In the genomic region with DNA sequence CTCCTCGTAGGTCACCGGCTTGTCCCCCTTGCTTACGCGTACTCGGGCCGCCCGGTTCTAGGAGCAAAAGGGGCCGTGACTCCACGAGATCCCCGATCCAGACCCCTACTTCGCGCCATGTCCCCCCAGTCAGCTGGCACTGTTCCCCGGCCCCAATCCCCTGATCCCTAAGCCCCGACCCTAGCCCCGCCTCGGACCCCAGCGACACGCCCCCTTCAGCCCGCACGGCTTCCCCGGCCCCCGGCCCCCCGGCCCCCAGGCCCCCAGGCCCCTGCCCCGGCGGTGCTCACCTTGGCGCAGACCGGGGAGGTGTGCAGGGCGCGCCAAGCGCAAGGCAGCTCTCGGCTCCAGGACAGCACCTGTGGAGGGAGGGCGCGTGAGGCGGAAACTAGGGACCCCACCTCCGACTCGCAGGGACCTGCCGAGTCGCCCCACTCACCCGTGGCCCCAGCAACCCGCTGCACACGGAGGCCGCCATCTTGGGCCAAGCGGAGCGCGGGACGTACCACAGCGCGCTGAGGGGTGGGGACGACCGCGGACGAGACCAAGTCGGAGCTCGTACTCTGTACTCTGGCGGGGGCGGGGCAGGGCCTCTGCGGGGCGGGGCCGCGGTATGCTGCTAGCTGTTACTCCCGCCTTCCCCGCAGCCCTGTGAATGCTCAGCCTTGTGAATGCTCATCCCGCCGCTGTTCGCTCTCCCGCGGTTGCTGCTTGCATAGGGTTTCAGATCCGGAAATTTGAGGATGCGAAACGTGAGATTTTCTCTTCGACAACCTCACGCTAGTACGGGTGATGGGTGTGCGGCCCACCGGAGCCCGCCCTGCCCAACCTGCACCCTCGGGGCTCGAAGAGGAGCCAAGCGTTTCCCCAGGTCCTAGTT, we compare ENCODE assay signal across 8 cellular contexts. TPM values are rescaled to one million over a fixed set of nuclear protein-coding genes. Genes with fewer than 3 reads are reported as not detected.
A peak's percentile ranks its signal among the peaks of the same experiment; 100 is the strongest.
DNase-seq lines count a peak whose midpoint lies in the region; ATAC-seq, FAIRE-seq and TF ChIP-seq lines count a peak whose summit lies in the region.

A gene (minus strand): TSS at position 500 of the 880 bp plus-strand sequence. CDS start 22 bp downstream, at position 478.

- FAIRE-seq in GM18507 (lab: Jason Lieb, UNC): peak; percentile 88
- peak; percentile 97 for FAIRE-seq in urothelium cell line (lab: Jason Lieb, UNC)

- peak; percentile 93 for DNase-seq in GM18507 (ENCODE audit: extremely low spot score, insufficient read length, low read depth)
- DNase-seq in NCI-H2029 (lab: John Stamatoyannopoulos, UW): peak; percentile 94
- peak; percentile 87 for DNase-seq in T-helper 2 cell treated with Interferon-gamma antibody and Interleukin-4, amounts not matched to agents 5 μg/mL and 100 μg/mL, for 36 hours (ENCODE audit: low spot score)
- peak; percentile 73 to 97 for DNase-seq in ascending aorta (ENCODE audit: low spot score in 2 of 2)
- DNase-seq in right cardiac atrium: peak; percentile 95 to 99 (median 98)
- peak; percentile 79 for DNase-seq in pulmonary artery endothelial cell (ENCODE audit: low read depth, low spot score)
- peak; percentile 98 for DNase-seq in urothelium cell line (ENCODE audit: low spot score)

- H3K4me3 Mint-ChIP-seq in T-helper 2 cell treated with Interferon-gamma antibody and Interleukin-4, amounts not matched to agents 5 μg/mL and 100 μg/mL, for 36 hours: peak within 1 kb of the TSS; percentile 97

- peak within 1 kb of the TSS; percentile 90 for H3K27ac Mint-ChIP-seq in T-helper 2 cell treated with Interferon-gamma antibody and Interleukin-4, amounts not matched to agents 5 μg/mL and 100 μg/mL, for 36 hours

- under 1% methylated on average over 79 of the region's 79 CpGs for WGBS in right cardiac atrium

- H3K27ac ChIP-seq in ascending aorta (peak within 1 kb of the TSS; percentile 93 to 95), right cardiac atrium (ENCODE audit: low read length) (peak within 1 kb of the TSS; percentile 79)

- no peaks in the 10 kb centered on the region for H3K27me3 ChIP-seq in ascending aorta
- no peaks in the 10 kb centered on the region for H3K27me3 ChIP-seq in right cardiac atrium (ENCODE audit: control insufficient read depth, insufficient read depth)

- peaks cover 30% of the 10 kb centered on the region for H3K36me3 Mint-ChIP-seq in T-helper 2 cell treated with Interferon-gamma antibody and Interleukin-4, amounts not matched to agents 5 μg/mL and 100 μg/mL, for 36 hours (ENCODE audit: low read depth)

- peaks cover 14% of the 10 kb centered on the region for H3K4me1 Mint-ChIP-seq in T-helper 2 cell treated with Interferon-gamma antibody and Interleukin-4, amounts not matched to agents 5 μg/mL and 100 μg/mL, for 36 hours (ENCODE audit: low read depth)

- peak; percentile 88 for ATAC-seq in HG02973 (IDR thresholded peaks at IDR 0.05; ENCODE audit: unreplicated experiment)
- ATAC-seq in right cardiac atrium: peak; percentile 97 to 98

- no peaks in the 10 kb centered on the region for H3K27me3 Mint-ChIP-seq in T-helper 2 cell treated with Interferon-gamma antibody and Interleukin-4, amounts not matched to agents 5 μg/mL and 100 μg/mL, for 36 hours (ENCODE audit: low read depth)

- H3K4me3 ChIP-seq in ascending aorta: peak within 1 kb of the TSS; percentile 78 to 99
- peak within 1 kb of the TSS; percentile 83 for H3K4me3 ChIP-seq in right cardiac atrium (ENCODE audit: low read length)

- no peaks in the 10 kb centered on the region for H3K9me3 ChIP-seq in ascending aorta
- no peaks in the 10 kb centered on the region for H3K9me3 ChIP-seq in right cardiac atrium (ENCODE audit: control insufficient read depth, low read length)

- peaks cover 12 to 17% of the 10 kb centered on the region in 2 donors for H3K4me1 ChIP-seq in ascending aorta
- peaks cover 5% of the 10 kb centered on the region for H3K4me1 ChIP-seq in right cardiac atrium (ENCODE audit: control insufficient read depth, insufficient read depth, low read length)

- peaks cover 6 to 17% of the 10 kb centered on the region in 2 donors for H3K36me3 ChIP-seq in ascending aorta

- intact Hi-C loops in ascending aorta (cut with DNase I) (loop anchor here (1.0 kb wide), 1 partner anchor 57 kb away; a partner anchor contains a TSS), right cardiac atrium (cut with DNase I) (no loop called here)

- H3K9me3 Mint-ChIP-seq in T-helper 2 cell treated with Interferon-gamma antibody and Interleukin-4, amounts not matched to agents 5 μg/mL and 100 μg/mL, for 36 hours: no peaks in the 10 kb centered on the region

- no peak for TF ChIP-seq CTCF in ascending aorta (IDR thresholded peaks at IDR 0.05)

RNA-seq across cellular contexts. Expression of the gene that starts here (rescaled TPM):
- total RNA-seq in ascending aorta (145 TPM), right cardiac atrium (100 to 1,000 TPM; 120 to 174 (median 160) TPM), pulmonary artery endothelial cell (64.0 and 87.2 TPM in 2 replicates)
- polyA plus RNA-seq in right cardiac atrium: 272 TPM

Comparison
In these comparisons a context has a peak if more than half of its experiments do, and no peak if none do; other contexts are left out.
1. Peak in every context shown above with its lines: DNase-seq, ATAC-seq, H3K4me3 ChIP-seq and H3K27ac ChIP-seq.